ENCODE assay signal across 1 cellular context in the genomic region with DNA sequence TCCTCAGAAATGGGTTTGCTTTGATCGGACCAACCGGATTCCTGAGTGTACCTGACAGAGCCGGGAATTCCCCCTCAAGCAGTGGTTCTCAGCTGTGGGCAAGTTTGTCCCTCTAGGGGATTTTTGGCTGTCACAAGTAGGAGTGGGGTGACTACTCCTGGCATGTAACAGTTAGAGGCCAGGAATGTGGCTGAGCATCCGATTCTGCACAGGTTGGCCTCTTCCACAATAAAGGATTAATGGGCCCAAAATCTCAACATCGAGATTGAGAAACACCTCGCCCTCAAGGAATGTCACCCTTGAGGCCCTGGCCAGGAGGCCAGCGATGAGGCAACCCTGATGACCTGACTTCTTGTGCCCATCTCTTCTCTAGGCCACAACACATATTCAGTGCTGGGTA.
TF ChIP-seq lines count a peak whose summit lies in the region.

No MANE protein-coding gene starts in this region.

TF ChIP-seq in HCT116, 20 proteins besides CTCF, POLR2A, EP300 and RAD21:
- no peak for TF ChIP-seq ELF1 (IDR thresholded peaks at IDR 0.05; ENCODE audit: borderline replicate concordance, low read depth)
- TF ChIP-seq CBX3 (IDR thresholded peaks at IDR 0.05; ENCODE audit: low read depth): no peak
- TF ChIP-seq FOSL1 (IDR thresholded peaks at IDR 0.05; ENCODE audit: low read depth): no peak
- TF ChIP-seq SRF (IDR thresholded peaks at IDR 0.05; ENCODE audit: low read depth): no peak
- no peak for TF ChIP-seq EZH2phosphoT487 (IDR thresholded peaks at IDR 0.05; ENCODE audit: borderline replicate concordance)
- no peak for TF ChIP-seq CEBPB (IDR thresholded peaks at IDR 0.05; ENCODE audit: low read depth)
- TF ChIP-seq ZNF274 (IDR thresholded peaks at IDR 0.05; ENCODE audit: low read depth, low read length): no peak
- TF ChIP-seq EZH2 (IDR thresholded peaks at IDR 0.05): no peak
- TF ChIP-seq, protein P1, sequence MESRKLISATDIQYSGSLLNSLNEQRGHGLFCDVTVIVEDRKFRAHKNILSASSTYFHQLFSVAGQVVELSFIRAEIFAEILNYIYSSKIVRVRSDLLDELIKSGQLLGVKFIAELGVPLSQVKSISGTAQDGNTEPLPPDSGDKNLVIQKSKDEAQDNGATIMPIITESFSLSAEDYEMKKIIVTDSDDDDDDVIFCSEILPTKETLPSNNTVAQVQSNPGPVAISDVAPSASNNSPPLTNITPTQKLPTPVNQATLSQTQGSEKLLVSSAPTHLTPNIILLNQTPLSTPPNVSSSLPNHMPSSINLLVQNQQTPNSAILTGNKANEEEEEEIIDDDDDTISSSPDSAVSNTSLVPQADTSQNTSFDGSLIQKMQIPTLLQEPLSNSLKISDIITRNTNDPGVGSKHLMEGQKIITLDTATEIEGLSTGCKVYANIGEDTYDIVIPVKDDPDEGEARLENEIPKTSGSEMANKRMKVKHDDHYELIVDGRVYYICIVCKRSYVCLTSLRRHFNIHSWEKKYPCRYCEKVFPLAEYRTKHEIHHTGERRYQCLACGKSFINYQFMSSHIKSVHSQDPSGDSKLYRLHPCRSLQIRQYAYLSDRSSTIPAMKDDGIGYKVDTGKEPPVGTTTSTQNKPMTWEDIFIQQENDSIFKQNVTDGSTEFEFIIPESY (IDR thresholded peaks at IDR 0.05; ENCODE audit: extremely low read depth, insufficient replicate concordance, low read length): no peak
- no peak for TF ChIP-seq EGR1 (IDR thresholded peaks at IDR 0.05; ENCODE audit: low read depth)
- TF ChIP-seq, protein P2, sequence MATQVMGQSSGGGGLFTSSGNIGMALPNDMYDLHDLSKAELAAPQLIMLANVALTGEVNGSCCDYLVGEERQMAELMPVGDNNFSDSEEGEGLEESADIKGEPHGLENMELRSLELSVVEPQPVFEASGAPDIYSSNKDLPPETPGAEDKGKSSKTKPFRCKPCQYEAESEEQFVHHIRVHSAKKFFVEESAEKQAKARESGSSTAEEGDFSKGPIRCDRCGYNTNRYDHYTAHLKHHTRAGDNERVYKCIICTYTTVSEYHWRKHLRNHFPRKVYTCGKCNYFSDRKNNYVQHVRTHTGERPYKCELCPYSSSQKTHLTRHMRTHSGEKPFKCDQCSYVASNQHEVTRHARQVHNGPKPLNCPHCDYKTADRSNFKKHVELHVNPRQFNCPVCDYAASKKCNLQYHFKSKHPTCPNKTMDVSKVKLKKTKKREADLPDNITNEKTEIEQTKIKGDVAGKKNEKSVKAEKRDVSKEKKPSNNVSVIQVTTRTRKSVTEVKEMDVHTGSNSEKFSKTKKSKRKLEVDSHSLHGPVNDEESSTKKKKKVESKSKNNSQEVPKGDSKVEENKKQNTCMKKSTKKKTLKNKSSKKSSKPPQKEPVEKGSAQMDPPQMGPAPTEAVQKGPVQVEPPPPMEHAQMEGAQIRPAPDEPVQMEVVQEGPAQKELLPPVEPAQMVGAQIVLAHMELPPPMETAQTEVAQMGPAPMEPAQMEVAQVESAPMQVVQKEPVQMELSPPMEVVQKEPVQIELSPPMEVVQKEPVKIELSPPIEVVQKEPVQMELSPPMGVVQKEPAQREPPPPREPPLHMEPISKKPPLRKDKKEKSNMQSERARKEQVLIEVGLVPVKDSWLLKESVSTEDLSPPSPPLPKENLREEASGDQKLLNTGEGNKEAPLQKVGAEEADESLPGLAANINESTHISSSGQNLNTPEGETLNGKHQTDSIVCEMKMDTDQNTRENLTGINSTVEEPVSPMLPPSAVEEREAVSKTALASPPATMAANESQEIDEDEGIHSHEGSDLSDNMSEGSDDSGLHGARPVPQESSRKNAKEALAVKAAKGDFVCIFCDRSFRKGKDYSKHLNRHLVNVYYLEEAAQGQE (IDR thresholded peaks at IDR 0.05; ENCODE audit: low read depth): no peak
